Comparison of ENCODE assay signal across 20 cellular contexts in the genomic region with DNA sequence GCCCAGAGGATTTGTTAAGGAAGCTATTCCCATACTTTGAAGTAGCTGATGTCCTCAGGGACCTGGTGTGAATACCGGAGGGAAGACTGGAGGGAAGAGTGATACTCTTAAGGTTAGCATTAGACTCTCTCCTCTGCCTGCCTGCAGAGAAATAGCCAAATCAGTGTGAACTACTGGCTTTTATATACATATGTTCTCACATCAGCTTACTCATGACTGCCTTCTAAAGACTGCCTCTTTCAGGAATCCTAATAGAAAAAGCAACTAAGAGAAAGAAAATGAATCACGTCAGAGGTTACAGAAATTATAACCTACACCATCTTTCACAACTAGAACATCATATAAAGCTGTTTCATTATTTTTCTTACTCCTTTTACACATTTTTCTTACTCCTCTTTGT.
DNase-seq lines count a peak whose midpoint lies in the region; ATAC-seq, FAIRE-seq and TF ChIP-seq lines count a peak whose summit lies in the region.
"Had no signal": no experiment of that assay in that cellular context is flagged by ENCODE, and none has a peak within 500 bp of the region (broad histone marks: within the 10 kb centered on the region; RNA-seq: fewer than 3 reads in every experiment).

No MANE protein-coding gene starts in this region.

- no peak for TF ChIP-seq POLR2A in right lobe of liver (IDR thresholded peaks at IDR 0.05)

- 52% methylated on average over 2 of the region's 2 CpGs for WGBS in right lobe of liver (ENCODE audit: insufficient coverage, low coverage, low lambda C conversion rate, missing lambda C conversion rate)

- FAIRE-seq in GM19239 (lab: Jason Lieb, UNC) (peak; percentile 53), bronchial epithelial cell (lab: Jason Lieb, UNC) (no peak)
- FAIRE-seq: A204.1 had no signal

- H3K9me3 ChIP-seq in right lobe of liver: no peaks in the 10 kb centered on the region
- H3K9me3 ChIP-seq: HAP-1 had no signal

- no peak overlapping the region for H3K4me3 ChIP-seq in AG09309 (ENCODE audit: control insufficient read depth, low read depth, low read length)
- no peak overlapping the region for H3K4me3 ChIP-seq in bronchial epithelial cell (ENCODE audit: low read depth, low read length)
- H3K4me3 ChIP-seq in fibroblast of villous mesenchyme (ENCODE audit: low read depth, low read length): no peak overlapping the region
- H3K4me3 ChIP-seq in right lobe of liver: no peak overlapping the region
- H3K4me3 ChIP-seq: GM23338, HAP-1, SK-N-MC had no signal

- ATAC-seq in right lobe of liver (no peak), HG02840 (IDR thresholded peaks at IDR 0.05; ENCODE audit: low FRiP score, unreplicated experiment) (no peak)
- ATAC-seq: GM23338 had no signal

- DNase-seq in AG09309 (ENCODE audit: low read depth) (peak; percentile 3), GM19239 (ENCODE audit: insufficient read length, low spot score) (no peak), bronchial epithelial cell (ENCODE audit: low read depth) (peak; percentile 5), fibroblast of villous mesenchyme (ENCODE audit: low read depth) (peak; percentile 20), right lobe of liver (no peak)
- DNase-seq in stimulated activated CD4-positive, alpha-beta T cell treated with anti-CD3 and anti-CD28 coated beads, Interleukin-2, amount 100 ng/mL, for 48 hours: no peak
- DNase-seq: DMS79, Karpas-422, NCI-H1417, NCI-H187, NCI-H2107, NCI-H69, SHP77 treated with DMSO at 0.1 percent for 48 hours, SW 1271 had no signal

- TF ChIP-seq CTCF in AG09309 (IDR thresholded peaks at IDR 0.05; ENCODE audit: control insufficient read depth, insufficient read depth, low read depth, low read length, missing control alignments): no peak
- no peak for TF ChIP-seq CTCF in bronchial epithelial cell (IDR thresholded peaks at IDR 0.05; ENCODE audit: insufficient read depth, low read length, severe bottlenecking)
- no peak for TF ChIP-seq CTCF in fibroblast of villous mesenchyme (IDR thresholded peaks at IDR 0.05; ENCODE audit: insufficient read depth, low read depth, low read length)
- TF ChIP-seq CTCF in right lobe of liver (IDR thresholded peaks at IDR 0.05): no peak

- H3K27me3 ChIP-seq in bronchial epithelial cell (ENCODE audit: control insufficient read depth, insufficient read depth, low read length) (no peaks in the 10 kb centered on the region), right lobe of liver (no peaks in the 10 kb centered on the region)

- H3K36me3 ChIP-seq in bronchial epithelial cell (ENCODE audit: control insufficient read depth, insufficient read depth, low read length) (no peaks in the 10 kb centered on the region), right lobe of liver (no peaks in the 10 kb centered on the region)
- H3K36me3 ChIP-seq: HAP-1 had no signal

- no peaks in the 10 kb centered on the region for H3K4me1 ChIP-seq in right lobe of liver

- intact Hi-C loops in right lobe of liver (cut with DNase I): no loop called here

- no peak overlapping the region for H3K27ac ChIP-seq in right lobe of liver
- H3K27ac ChIP-seq: RWPE1, SK-N-MC had no signal

Comparison
In these comparisons a context has a peak if more than half of its experiments do, and no peak if none do; other contexts are left out.
1. DNase-seq: peak in AG09309 (single experiment), bronchial epithelial cell (single experiment) and fibroblast of villous mesenchyme (single experiment); none in GM19239 (single experiment), stimulated activated CD4-positive, alpha-beta T cell treated with anti-CD3 and anti-CD28 coated beads, Interleukin-2, amount 100 ng/mL, for 48 hours (0 of 2) and right lobe of liver (0 of 3).